ENCODE assay signal across 8 cellular contexts in the genomic region with DNA sequence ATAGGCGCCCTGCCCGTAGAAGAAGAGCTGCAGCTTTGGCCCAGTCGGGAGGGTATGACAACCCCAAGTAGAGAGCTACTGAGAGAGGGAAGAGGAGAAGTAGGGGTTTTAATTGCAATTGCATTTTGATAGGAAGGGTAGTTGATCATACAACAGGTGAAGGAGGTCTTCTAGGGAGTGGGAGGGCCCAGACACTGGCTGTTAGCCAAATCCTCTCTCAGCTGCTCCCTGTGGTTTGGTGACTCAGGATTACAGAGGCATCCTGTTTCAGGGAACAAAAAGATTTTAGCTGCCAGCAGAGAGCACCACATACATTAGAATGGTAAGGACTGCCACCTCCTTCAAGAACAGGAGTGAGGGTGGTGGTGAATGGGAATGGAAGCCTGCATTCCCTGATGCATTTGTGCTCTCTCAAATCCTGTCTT.
A peak's percentile ranks its signal among the peaks of the same experiment; 100 is the strongest.
DNase-seq lines count a peak whose midpoint lies in the region; ATAC-seq and TF ChIP-seq lines count a peak whose summit lies in the region.

No MANE protein-coding gene starts in this region.

- peaks cover 23% of the 10 kb centered on the region for H3K4me1 ChIP-seq in adipocyte (ENCODE audit: control insufficient read depth, insufficient read depth, low read length)
- peaks cover 5% of the 10 kb centered on the region for H3K4me1 ChIP-seq in right cardiac atrium (ENCODE audit: control insufficient read depth, insufficient read depth, low read length)

- peak; percentile 88 to 92 for ATAC-seq in right cardiac atrium
- ATAC-seq in GM18519 (IDR thresholded peaks at IDR 0.05; ENCODE audit: low FRiP score, unreplicated experiment): no peak

- no peaks in the 10 kb centered on the region for H3K9me3 ChIP-seq in adipocyte (ENCODE audit: control insufficient read depth, low read length)
- H3K9me3 ChIP-seq in right cardiac atrium (ENCODE audit: control insufficient read depth, low read length): no peaks in the 10 kb centered on the region

- intact Hi-C loops in right cardiac atrium (cut with DNase I): loop anchor here (5.0 kb wide), 1 partner anchor 410 kb away; a partner anchor contains a TSS

- H3K27me3 ChIP-seq in adipocyte (replicated peaks; ENCODE audit: control insufficient read depth, insufficient read depth, low read length): no peaks in the 10 kb centered on the region
- H3K27me3 ChIP-seq in right cardiac atrium (ENCODE audit: control insufficient read depth, insufficient read depth): no peaks in the 10 kb centered on the region

- DNase-seq in AG08395 (ENCODE audit: low spot score) (peak; percentile 91), HCEC 1CT (peak; percentile 96), NCI-H446 (lab: John Stamatoyannopoulos, UW) (peak; percentile 6 to 68), adipocyte (ENCODE audit: low read depth) (peak; percentile 93), right cardiac atrium (peak in 2 of 3 donors; percentile 50 to 68), retinal pigment epithelial cell (ENCODE audit: low read depth) (peak; percentile 94), GM19238 (ENCODE audit: insufficient read length, low spot score) (no peak)

- WGBS in right cardiac atrium: 89% methylated on average over 3 of the region's 3 CpGs

- peak overlapping the region; percentile 74 for H3K9ac ChIP-seq in adipocyte (ENCODE audit: low read length)

- H3K36me3 ChIP-seq in adipocyte (ENCODE audit: control insufficient read depth, insufficient read depth, low read length, severe bottlenecking): no peaks in the 10 kb centered on the region

- TF ChIP-seq CTCF in retinal pigment epithelial cell (conservative IDR thresholded peaks at IDR 0.05; ENCODE audit: low read depth, low read length): peak; percentile 54

- H3K27ac ChIP-seq in right cardiac atrium (ENCODE audit: low read length): peak overlapping the region; percentile 14

- no peak overlapping the region for H3K4me3 ChIP-seq in adipocyte (ENCODE audit: low read length)
- H3K4me3 ChIP-seq in right cardiac atrium (ENCODE audit: low read length): no peak overlapping the region
- no peak overlapping the region for H3K4me3 ChIP-seq in retinal pigment epithelial cell (ENCODE audit: low read length)
